ENCODE assay signal across 1 cellular context in genomic region chr2:151241224-151241623, GRCh38.
TF ChIP-seq lines count a peak whose summit lies in the region.

No MANE protein-coding gene starts in this region.

TF ChIP-seq in HepG2, 621 proteins besides CTCF, POLR2A, EP300 and RAD21:
- TF ChIP-seq ERF (CRISPR knock-in tag; IDR thresholded peaks at IDR 0.05) (no peak), HNRNPL (IDR thresholded peaks at IDR 0.05; ENCODE audit: low read depth, low read length) (no peak), IKZF1 (IDR thresholded peaks at IDR 0.05) (no peak), ZC3H4 (CRISPR knock-in tag; IDR thresholded peaks at IDR 0.05; ENCODE audit: borderline replicate concordance) (no peak), RXRB (CRISPR knock-in tag; IDR thresholded peaks at IDR 0.05; ENCODE audit: borderline replicate concordance) (no peak), RERE (CRISPR knock-in tag; IDR thresholded peaks at IDR 0.05; ENCODE audit: low read depth) (no peak), MAX (IDR thresholded peaks at IDR 0.05) (no peak), ZNF576 (CRISPR knock-in tag; IDR thresholded peaks at IDR 0.05) (no peak), ZNF570 (CRISPR knock-in tag; IDR thresholded peaks at IDR 0.05; ENCODE audit: borderline replicate concordance) (no peak), SRSF4 (IDR thresholded peaks at IDR 0.05; ENCODE audit: low read depth, low read length, poor library complexity, severe bottlenecking) (no peak), REST (IDR thresholded peaks at IDR 0.05; ENCODE audit: borderline replicate concordance in 1 of 2, low read depth in 1 of 2, low read length in 2 of 2) (no peak), RNF219 (CRISPR knock-in tag; IDR thresholded peaks at IDR 0.05) (no peak)
